ENCODE assay signal across 8 cellular contexts in genomic region chr7:15839415-15840100, GRCh38.
DNase-seq lines count a peak whose midpoint lies in the region; ATAC-seq and TF ChIP-seq lines count a peak whose summit lies in the region.

No MANE protein-coding gene starts in this region.

- H3K36me3 ChIP-seq in ascending aorta (no peaks in the 10 kb centered on the region), iPS DF 6.9 (ENCODE audit: control insufficient read depth, insufficient read depth, low read length) (no peaks in the 10 kb centered on the region)

- CTCF ChIA-PET in activated naive CD4-positive, alpha-beta T cell treated with anti-CD3 and anti-CD28 coated beads, Interleukin-2, amount 10 ng/mL, durations not matched to agents 7 days and 5 days (lab: Charles Lee), result no interaction called here

- H3K27me3 ChIP-seq in ascending aorta, result no peaks in the 10 kb centered on the region
- no peaks in the 10 kb centered on the region for H3K27me3 ChIP-seq in iPS DF 6.9 (ENCODE audit: control insufficient read depth, insufficient read depth, low read length)

- H3K27ac Mint-ChIP-seq in activated naive CD4-positive, alpha-beta T cell treated with anti-CD3 and anti-CD28 coated beads, Interleukin-2, amount 10 ng/mL, durations not matched to agents 7 days and 5 days, result no peak overlapping the region

- H3K4me1 Mint-ChIP-seq in activated naive CD4-positive, alpha-beta T cell treated with anti-CD3 and anti-CD28 coated beads, Interleukin-2, amount 10 ng/mL, durations not matched to agents 7 days and 5 days, result no peaks in the 10 kb centered on the region

- peaks cover 2% of the 10 kb centered on the region for H3K9me3 Mint-ChIP-seq in activated naive CD4-positive, alpha-beta T cell treated with anti-CD3 and anti-CD28 coated beads, Interleukin-2, amount 10 ng/mL, durations not matched to agents 7 days and 5 days

- TF ChIP-seq CTCF in ascending aorta (IDR thresholded peaks at IDR 0.05), result no peak

- H3K4me1 ChIP-seq in ascending aorta, result peaks cover 0 to 3% of the 10 kb centered on the region in 2 donors
- H3K4me1 ChIP-seq in iPS DF 6.9 (ENCODE audit: control insufficient read depth, insufficient read depth, low read length), result peaks cover 1% of the 10 kb centered on the region; the same call in 1 of the 2 replicates

- H3K4me3 ChIP-seq in ascending aorta (peak overlapping the region; percentile 11 to 62), iPS DF 6.9 (ENCODE audit: low read length) (no peak overlapping the region), skeletal muscle cell (ENCODE audit: low read depth, low read length) (peak overlapping the region; percentile 37)

- no peaks in the 10 kb centered on the region for H3K27me3 Mint-ChIP-seq in activated naive CD4-positive, alpha-beta T cell treated with anti-CD3 and anti-CD28 coated beads, Interleukin-2, amount 10 ng/mL, durations not matched to agents 7 days and 5 days

- H3K27ac ChIP-seq in ascending aorta, result peak overlapping the region; percentile 46 to 65
- no peak overlapping the region for H3K27ac ChIP-seq in iPS DF 6.9 (ENCODE audit: low read length)

- no peak for ATAC-seq in GM21786 (IDR thresholded peaks at IDR 0.05; ENCODE audit: unreplicated experiment)

- H3K4me3 Mint-ChIP-seq in activated naive CD4-positive, alpha-beta T cell treated with anti-CD3 and anti-CD28 coated beads, Interleukin-2, amount 10 ng/mL, durations not matched to agents 7 days and 5 days, result no peak overlapping the region

- DNase-seq in ELR (ENCODE audit: low read depth) (peak; percentile 62), ascending aorta (ENCODE audit: low spot score in 2 of 2) (peak in 1 of 2 donors; percentile 67), iPS DF 6.9 (ENCODE audit: low read depth, low spot score) (peak; percentile 43), skeletal muscle cell (ENCODE audit: low read depth) (no peak)
- DNase-seq in activated naive CD4-positive, alpha-beta T cell treated with anti-CD3 and anti-CD28 coated beads, Interleukin-2, amount 10 ng/mL, durations not matched to agents 7 days and 5 days, result no peak
- no peak for DNase-seq in activated CD4-positive, alpha-beta T cell treated with anti-CD3 and anti-CD28 coated beads for 4 hours
- no peak for DNase-seq in activated CD8-positive, alpha-beta memory T cell treated with anti-CD3 and anti-CD28 coated beads, Interleukin-2, amount 50 U/mL, for 4 hours

- no CpG with 5 or more reads among the region's 15 CpGs for WGBS in iPS DF 6.9 (ENCODE audit: insufficient coverage, insufficient read length)

- intact Hi-C loops in ascending aorta (cut with DNase I), result no loop called here

- no peaks in the 10 kb centered on the region for H3K36me3 Mint-ChIP-seq in activated naive CD4-positive, alpha-beta T cell treated with anti-CD3 and anti-CD28 coated beads, Interleukin-2, amount 10 ng/mL, durations not matched to agents 7 days and 5 days

- H3K9me3 ChIP-seq in ascending aorta (no peaks in the 10 kb centered on the region), iPS DF 6.9 (ENCODE audit: control insufficient read depth, insufficient read depth, low read length) (no peaks in the 10 kb centered on the region)

Comparison
In these comparisons a context has a peak if more than half of its experiments do, and no peak if none do; other contexts are left out.
1. DNase-seq: peak in ELR (single experiment) and iPS DF 6.9 (single experiment); none in skeletal muscle cell (single experiment), activated naive CD4-positive, alpha-beta T cell treated with anti-CD3 and anti-CD28 coated beads, Interleukin-2, amount 10 ng/mL, durations not matched to agents 7 days and 5 days (single experiment), activated CD4-positive, alpha-beta T cell treated with anti-CD3 and anti-CD28 coated beads for 4 hours (0 of 2) and activated CD8-positive, alpha-beta memory T cell treated with anti-CD3 and anti-CD28 coated beads, Interleukin-2, amount 50 U/mL, for 4 hours (single experiment).